Comparison of ENCODE assay signal across 8 cellular contexts in the genomic region with DNA sequence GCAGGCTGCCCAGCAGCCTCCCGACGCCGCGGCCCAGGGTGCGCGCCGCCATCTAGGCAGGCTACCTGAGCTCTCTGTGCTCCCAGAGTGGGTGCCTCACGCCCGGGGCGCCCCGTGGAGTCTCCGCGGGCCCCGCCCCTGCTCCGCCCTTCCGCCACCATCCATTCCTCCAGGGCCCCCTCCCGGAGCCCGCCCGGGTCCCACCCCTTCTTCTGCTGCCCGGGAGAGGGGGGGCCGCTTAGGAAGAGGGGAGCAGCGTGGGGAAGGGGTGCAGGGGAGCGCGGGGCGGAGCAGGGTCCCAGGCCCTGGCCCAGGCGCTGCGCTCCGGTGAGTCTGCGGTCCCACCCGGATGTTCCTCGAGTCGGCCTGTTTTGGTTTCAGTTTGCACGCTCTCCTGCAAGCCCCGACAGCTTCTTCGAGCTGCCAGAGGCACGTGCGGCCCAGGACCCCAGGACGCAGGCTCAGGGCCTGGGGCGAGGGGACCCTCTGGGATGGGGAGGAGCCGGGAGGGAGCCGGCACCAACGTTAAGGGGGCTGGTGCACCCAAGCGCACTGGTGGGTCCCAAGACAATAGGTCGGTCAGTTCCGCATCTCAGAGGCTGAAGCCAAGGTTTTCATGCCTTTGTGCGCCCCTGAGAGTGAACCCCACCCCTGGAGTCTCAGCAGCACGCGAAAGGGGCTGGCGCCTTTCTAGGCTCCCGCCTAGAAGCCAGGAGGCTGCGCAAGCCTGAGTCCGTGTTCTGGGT. TPM values are rescaled to one million over a fixed set of nuclear protein-coding genes. Genes with fewer than 3 reads are reported as not detected.
A peak's percentile ranks its signal among the peaks of the same experiment; 100 is the strongest.
DNase-seq lines count a peak whose midpoint lies in the region; ATAC-seq, FAIRE-seq and TF ChIP-seq lines count a peak whose summit lies in the region.

A gene (minus strand): TSS at position 89 of the 746 bp plus-strand sequence. CDS start 37 bp downstream, at position 52.

- H3K4me1 ChIP-seq in HAP-1: no peaks in the 10 kb centered on the region; the same call in 1 of the 2 replicates
- peaks cover 7% of the 10 kb centered on the region for H3K4me1 ChIP-seq in endothelial cell of umbilical vein (ENCODE audit: control insufficient read depth, extremely low read depth, insufficient read depth, low read length)

- peak; percentile 26 for FAIRE-seq in endothelial cell of umbilical vein (lab: Jason Lieb, UNC)

- BruUV-seq in endothelial cell of umbilical vein (replicated peaks; lab: Mats Ljungman, UMichigan): no TSS peak

- H3K36me3 ChIP-seq in HAP-1 (replicated peaks) (no peaks in the 10 kb centered on the region), endothelial cell of umbilical vein (ENCODE audit: control insufficient read depth in 2 of 2, extremely low read depth in 1 of 2, insufficient read depth in 2 of 2, low read length in 2 of 2) (no peaks in the 10 kb centered on the region)

- H3K4me3 Mint-ChIP-seq in naive B cell: peak within 1 kb of the TSS; percentile 83 to 98 (median 94)
- peak within 1 kb of the TSS; percentile 87 for H3K4me3 Mint-ChIP-seq in stimulated activated naive B cell treated with anti-CD40 and anti-IgM and Interleukin-4, amounts not matched to agents 10 μg/mL and 1 μg/mL and 100 μg/mL, for 72 hours

- CTCF ChIA-PET in activated CD8-positive, alpha-beta memory T cell treated with anti-CD3 and anti-CD28 coated beads for 36 hours (lab: Charles Lee): interaction anchor here (1.2 to 4.2 kb wide), 3 partner anchors 24 to 121 kb away, joined by 3 to 17 read pairs (median 4); no protein-coding TSS in a partner anchor
- CTCF ChIA-PET in endothelial cell of umbilical vein (lab: Charles Lee): interaction anchor here (1.1 kb wide), 1 partner anchor 63 kb away, joined by 5 read pairs; no protein-coding TSS in a partner anchor

- no peaks in the 10 kb centered on the region for H3K36me3 Mint-ChIP-seq in naive B cell
- no peaks in the 10 kb centered on the region for H3K36me3 Mint-ChIP-seq in stimulated activated naive B cell treated with anti-CD40 and anti-IgM and Interleukin-4, amounts not matched to agents 10 μg/mL and 1 μg/mL and 100 μg/mL, for 72 hours

- no peaks in the 10 kb centered on the region for H3K27me3 Mint-ChIP-seq in naive B cell
- no peaks in the 10 kb centered on the region for H3K27me3 Mint-ChIP-seq in stimulated activated naive B cell treated with anti-CD40 and anti-IgM and Interleukin-4, amounts not matched to agents 10 μg/mL and 1 μg/mL and 100 μg/mL, for 72 hours

- peaks cover 13% of the 10 kb centered on the region; the same call in 1 of the 2 replicates for H3K27me3 ChIP-seq in HAP-1 (ENCODE audit: low read depth)
- peaks cover 15 to 19% of the 10 kb centered on the region in 2 experiments for H3K27me3 ChIP-seq in endothelial cell of umbilical vein (ENCODE audit: control insufficient read depth in 2 of 2, insufficient read depth in 2 of 2, low read length in 2 of 2)

- H2AFZ ChIP-seq in endothelial cell of umbilical vein (ENCODE audit: low read depth, low read length): peak within 1 kb of the TSS; percentile 16

- H4K20me1 ChIP-seq in endothelial cell of umbilical vein (replicated peaks; ENCODE audit: control insufficient read depth, extremely low read depth, insufficient read depth, low read length): no peaks in the 10 kb centered on the region

- dilution Hi-C loops in endothelial cell of umbilical vein (cut with MboI; ENCODE audit: extremely low pct_ligation_motif_present, low sequenced_read_pairs): no loop called here

- H3K4me3 ChIP-seq in GM12875 (ENCODE audit: low read depth, low read length) (peak within 1 kb of the TSS; percentile 76), HAP-1 (peak within 1 kb of the TSS; percentile 51), endothelial cell of umbilical vein (replicated peaks in 1 of 3; ENCODE audit: insufficient read depth in 1 of 3, low read depth in 1 of 3, low read length in 3 of 3) (peak within 1 kb of the TSS; percentile 1 to 50 (median 48))

- POLR2A ChIA-PET in activated CD8-positive, alpha-beta memory T cell treated with anti-CD3 and anti-CD28 coated beads for 36 hours (lab: Charles Lee): interaction anchor here (1.0 to 1.4 kb wide), 6 partner anchors 11 to 138 kb away, joined by 3 to 7 read pairs (median 4); a partner anchor contains a TSS
- POLR2A ChIA-PET in endothelial cell of umbilical vein (lab: Charles Lee): interaction anchor here (0.6 kb wide), 1 partner anchor 482 kb away, joined by 5 read pairs; no protein-coding TSS in a partner anchor

- DNase-seq in HAP-1 (ENCODE audit: low spot score in 2 of 2): peak; percentile 19 to 65
- peak; percentile 87 for DNase-seq in NAMALWA (ENCODE audit: low spot score)
- DNase-seq in endothelial cell of umbilical vein (ENCODE audit: low read depth, low spot score): peak; percentile 31
- DNase-seq in naive B cell: peak; percentile 85
- peak; percentile 70 for DNase-seq in stimulated activated naive B cell treated with anti-CD40 and anti-IgM and Interleukin-4, amounts not matched to agents 10 μg/mL and 1 μg/mL and 100 μg/mL, for 72 hours
- DNase-seq in HPDE6-E6E7 (ENCODE audit: extremely low spot score): no peak

- in situ Hi-C loops in HAP-1 (cut with MboI; ENCODE audit: low sequenced_read_pairs): no loop called here

- no peaks in the 10 kb centered on the region for H3K9me3 Mint-ChIP-seq in naive B cell
- no peaks in the 10 kb centered on the region for H3K9me3 Mint-ChIP-seq in stimulated activated naive B cell treated with anti-CD40 and anti-IgM and Interleukin-4, amounts not matched to agents 10 μg/mL and 1 μg/mL and 100 μg/mL, for 72 hours

- no peak for TF ChIP-seq POLR2A in endothelial cell of umbilical vein (IDR thresholded peaks at IDR 0.05; ENCODE audit: low read depth, low read length)

- no peaks in the 10 kb centered on the region for H3K9me3 ChIP-seq in HAP-1
- H3K9me3 ChIP-seq in endothelial cell of umbilical vein (replicated peaks; ENCODE audit: control insufficient read depth, insufficient read depth, low read length): no peaks in the 10 kb centered on the region

- no peak for TF ChIP-seq CTCF in GM12875 (IDR thresholded peaks at IDR 0.05; ENCODE audit: borderline replicate concordance, insufficient read depth, low read depth, low read length)
- no peak for TF ChIP-seq CTCF in endothelial cell of umbilical vein (IDR thresholded peaks at IDR 0.05; ENCODE audit: extremely low read depth in 1 of 2, insufficient read depth in 1 of 2, low read depth in 1 of 2, low read length in 2 of 2)

- peak; percentile 67 to 70 for ATAC-seq in naive B cell (ENCODE audit: low read depth in 2 of 2)
- ATAC-seq in stimulated activated naive B cell treated with anti-CD40 and anti-IgM and Interleukin-4, amounts not matched to agents 10 μg/mL and 1 μg/mL and 100 μg/mL, for 72 hours (replicated peaks): peak; percentile 66 to 72

- peak within 1 kb of the TSS; percentile 84 to 97 (median 94) for H3K27ac Mint-ChIP-seq in naive B cell
- H3K27ac Mint-ChIP-seq in stimulated activated naive B cell treated with anti-CD40 and anti-IgM and Interleukin-4, amounts not matched to agents 10 μg/mL and 1 μg/mL and 100 μg/mL, for 72 hours: peak within 1 kb of the TSS; percentile 92

- no peak within 1 kb of the TSS for H3K27ac ChIP-seq in endothelial cell of umbilical vein (ENCODE audit: insufficient read depth, low read depth, low read length)

- peaks cover 48 to 76% (median 75%) of the 10 kb centered on the region in 3 donors for H3K4me1 Mint-ChIP-seq in naive B cell
- H3K4me1 Mint-ChIP-seq in stimulated activated naive B cell treated with anti-CD40 and anti-IgM and Interleukin-4, amounts not matched to agents 10 μg/mL and 1 μg/mL and 100 μg/mL, for 72 hours: peaks cover 46 to 61% of the 10 kb centered on the region in 2 donors

- no peaks in the 10 kb centered on the region for H3K9me1 ChIP-seq in endothelial cell of umbilical vein (replicated peaks; ENCODE audit: control insufficient read depth, extremely low read depth, insufficient read depth, low read length)

- H3K79me2 ChIP-seq in endothelial cell of umbilical vein (ENCODE audit: control insufficient read depth, insufficient read depth, low read length): no peaks in the 10 kb centered on the region

- intact Hi-C loops in endothelial cell of umbilical vein (cut with micrococcal nuclease): loop anchor here (5.0 kb wide), 2 partner anchors 189 to 334 kb away; a partner anchor contains a TSS

- H3K4me2 ChIP-seq in endothelial cell of umbilical vein (ENCODE audit: insufficient read depth, low read length): peak within 1 kb of the TSS; percentile 84

- H3K9ac ChIP-seq in endothelial cell of umbilical vein (replicated peaks; ENCODE audit: extremely low read depth, insufficient read depth, low read length): peak within 1 kb of the TSS; percentile 44

TF ChIP-seq in endothelial cell of umbilical vein, 7 proteins besides CTCF, POLR2A, EP300 and RAD21:
- TF ChIP-seq EZH2 (IDR thresholded peaks at IDR 0.05; ENCODE audit: borderline replicate concordance, low read depth, low read length, severe bottlenecking) (peak; percentile 44), GATA2 (IDR thresholded peaks at IDR 0.05; ENCODE audit: insufficient read depth, insufficient read length, low read depth, low read length) (no peak), POLR2AphosphoS5 (IDR thresholded peaks at IDR 0.05; ENCODE audit: insufficient read depth, low read depth, low read length) (no peak), FOS (IDR thresholded peaks at IDR 0.05; ENCODE audit: borderline replicate concordance, insufficient read depth, low read length) (no peak), JUN (IDR thresholded peaks at IDR 0.05; ENCODE audit: borderline replicate concordance, insufficient read depth, insufficient read length, low read depth) (no peak)
- TF ChIP-seq, protein P1, sequence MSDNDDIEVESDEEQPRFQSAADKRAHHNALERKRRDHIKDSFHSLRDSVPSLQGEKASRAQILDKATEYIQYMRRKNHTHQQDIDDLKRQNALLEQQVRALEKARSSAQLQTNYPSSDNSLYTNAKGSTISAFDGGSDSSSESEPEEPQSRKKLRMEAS (IDR thresholded peaks at IDR 0.05; ENCODE audit: insufficient read depth, insufficient read length): peak; percentile 60

RNA-seq across cellular contexts. Expression of the gene that starts here (rescaled TPM):
- total RNA-seq in activated CD8-positive, alpha-beta memory T cell treated with anti-CD3 and anti-CD28 coated beads for 36 hours: 10 to 100 TPM; 22.9 to 23.9 TPM
- total RNA-seq in endothelial cell of umbilical vein: 8.0 and 17.9 TPM in 2 replicates
- polyA plus RNA-seq in endothelial cell of umbilical vein (6.0 and 6.2 TPM in 2 replicates), naive B cell (ENCODE audit: low read depth in 6 of 6) (100 to 1,000 TPM in 2 of 6 donors, 10 to 100 TPM in 4; 84.6 to 115 (median 92.8) TPM)
- 3.9 TPM in 2 replicates for polyA plus RNA-seq in endothelial cell of umbilical vein (2011; cell fraction: cytosol; rRNA removed)
- 13.4 and 15.5 TPM in 2 replicates for polyA plus RNA-seq in endothelial cell of umbilical vein (2011; cell fraction: nucleus; rRNA removed)
- 3.7 and 4.0 TPM in 2 replicates for polyA plus RNA-seq in endothelial cell of umbilical vein (2012)
- 9.6 and 10.8 TPM in 2 replicates for polyA minus RNA-seq in endothelial cell of umbilical vein
- not detected for polyA minus RNA-seq in endothelial cell of umbilical vein (2011; cell fraction: cytosol; rRNA and poly(A)+ RNA removed)
- 3.6 and 4.4 TPM in 2 replicates for polyA minus RNA-seq in endothelial cell of umbilical vein (2011; cell fraction: nucleus; rRNA and poly(A)+ RNA removed)

Comparison
In these comparisons a context has a peak if more than half of its experiments do, and no peak if none do; other contexts are left out.
1. RNA of the gene that starts here (polyA plus RNA-seq): 84.6 to 115 TPM in naive B cell; 3.7 to 15.5 TPM in endothelial cell of umbilical vein; every median in the first group is over 4 times any median in the second.
2. Peak in every context shown above with its lines, with median percentiles within 50 percentile points of each other: H3K4me3 ChIP-seq.